In the genomic region with DNA sequence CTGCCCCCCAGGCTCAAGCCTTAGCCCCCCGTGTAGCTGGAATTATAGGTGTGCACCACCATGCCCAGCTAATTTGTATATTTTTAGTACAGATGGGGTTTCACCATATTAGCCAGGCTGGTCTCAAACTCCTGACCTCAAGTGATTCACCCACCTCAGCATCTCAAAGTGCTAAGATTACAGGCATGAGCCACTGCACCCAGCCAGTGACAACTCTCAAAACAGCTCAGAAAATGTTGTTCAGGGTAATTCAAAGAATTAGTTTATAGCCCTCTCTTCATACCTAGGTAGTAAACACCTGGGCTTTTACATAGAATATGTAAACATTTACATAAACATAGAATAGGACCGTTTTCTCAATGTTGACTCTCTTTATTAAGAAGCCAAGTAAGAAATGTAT, we compare ENCODE assay signal across 27 cellular contexts.
"Had no signal": no experiment of that assay in that cellular context is flagged by ENCODE, and none has a peak within 500 bp of the region (broad histone marks: within the 10 kb centered on the region; RNA-seq: fewer than 3 reads in every experiment).

No MANE protein-coding gene starts in this region.

- H3K4me3 ChIP-seq: lung, prostate gland, right lobe of liver, spleen, stomach, thoracic aorta, transverse colon had no signal

- H3K27me3 Mint-ChIP-seq: dendritic cell treated with granulocyte-macrophage colony-stimulating factor and Interleukin-4, amounts not matched to agents 40 ng/mL and 50 ng/mL, for 4 days had no signal

- H3K4me1 ChIP-seq: prostate gland, right lobe of liver, stomach, transverse colon had no signal

- H2AFZ ChIP-seq: parathyroid adenoma had no signal

- H3K9ac ChIP-seq: parathyroid adenoma had no signal

- H3K9me3 ChIP-seq: prostate gland, right lobe of liver, spleen, stomach, thoracic aorta, transverse colon had no signal

- H3K27me3 ChIP-seq: foreskin keratinocyte, right lobe of liver, spleen, stomach, transverse colon had no signal

- H3K4me1 Mint-ChIP-seq: immature natural killer cell had no signal

- H3K79me2 ChIP-seq: parathyroid adenoma had no signal

- H3K27ac Mint-ChIP-seq: dendritic cell treated with granulocyte-macrophage colony-stimulating factor and Interleukin-4, amounts not matched to agents 40 ng/mL and 50 ng/mL, for 4 days; endodermal cell; immature natural killer cell; naive B cell; nephron had no signal

- ATAC-seq: foreskin keratinocyte, left colon, left ventricle myocardium superior, right lobe of liver had no signal

- DNase-seq: endodermal cell; erythroblast; foreskin keratinocyte; immature natural killer cell; kidney; left colon; left ventricle myocardium superior; mesenchymal stem cell; midbrain; naive B cell; occipital lobe; retina; right lobe of liver; spleen; stimulated activated CD4-positive, alpha-beta T cell treated with anti-CD3 and anti-CD28 coated beads, Interleukin-15, amount 100 ng/mL, for 24 hours; stimulated activated CD4-positive, alpha-beta T cell treated with anti-CD3 and anti-CD28 coated beads, Interleukin-1b, Interleukin-23, amount 100 ng/mL, for 48 hours; stimulated activated CD4-positive, alpha-beta T cell treated with anti-CD3 and anti-CD28 coated beads, Interleukin-4, amount 100 ng/mL, for 4 hours; stimulated activated naive CD4-positive, alpha-beta T cell; stomach; substantia nigra; transverse colon had no signal

- H3K9me3 Mint-ChIP-seq: dendritic cell treated with granulocyte-macrophage colony-stimulating factor and Interleukin-4, amounts not matched to agents 40 ng/mL and 50 ng/mL, for 4 days; endodermal cell; immature natural killer cell; naive B cell; nephron had no signal

- H3K36me3 ChIP-seq: prostate gland, right lobe of liver, spleen, stomach, thoracic aorta, transverse colon had no signal

- H3K27ac ChIP-seq: foreskin keratinocyte, parathyroid adenoma, prostate gland, right lobe of liver, spleen, stomach, thoracic aorta, transverse colon had no signal

- H3K36me3 Mint-ChIP-seq: immature natural killer cell, naive B cell had no signal

- H3K4me3 Mint-ChIP-seq: dendritic cell treated with granulocyte-macrophage colony-stimulating factor and Interleukin-4, amounts not matched to agents 40 ng/mL and 50 ng/mL, for 4 days; endodermal cell; immature natural killer cell; naive B cell; nephron had no signal
